In genomic region chr5:126519637-126520592, GRCh38 we compare ENCODE assay signal across 9 cellular contexts.
A peak's percentile ranks its signal among the peaks of the same experiment; 100 is the strongest.
DNase-seq lines count a peak whose midpoint lies in the region; ATAC-seq and TF ChIP-seq lines count a peak whose summit lies in the region.
"Had no signal": no experiment of that assay in that cellular context is flagged by ENCODE, and none has a peak within 500 bp of the region (broad histone marks: within the 10 kb centered on the region; RNA-seq: fewer than 3 reads in every experiment).

No MANE protein-coding gene starts in this region.

- H3K27ac ChIP-seq in AG04450 (ENCODE audit: low read depth, low read length): peak overlapping the region; percentile 39
- no peak overlapping the region for H3K27ac ChIP-seq in PC-3 (ENCODE audit: low read length)
- H3K27ac ChIP-seq in osteoblast (ENCODE audit: low read depth, low read length): no peak overlapping the region

- ATAC-seq in PC-3 (no peak), HG02884 (IDR thresholded peaks at IDR 0.05; ENCODE audit: unreplicated experiment) (no peak)

- POLR2A ChIA-PET in AG04450 (lab: Yijun Ruan, JAX) (interaction anchor here (0.6 kb wide), 2 partner anchors 27 to 219 kb away, joined by 4 to 6 read pairs; no protein-coding TSS in a partner anchor), PC-3 (lab: Charles Lee; ENCODE audit: unreplicated experiment) (no interaction called here)

- H2AFZ ChIP-seq in PC-3 (ENCODE audit: low read length): peak overlapping the region; percentile 28; the same call in 1 of the 2 replicates
- peak overlapping the region; percentile 78 for H2AFZ ChIP-seq in osteoblast (ENCODE audit: low read length)

- no peaks in the 10 kb centered on the region for H3K9me2 ChIP-seq in PC-3 (replicated peaks; ENCODE audit: low read length)

- H3K27me3 ChIP-seq in AG04450 (ENCODE audit: control insufficient read depth, insufficient read depth, low read length) (no peaks in the 10 kb centered on the region), PC-3 (ENCODE audit: low read length) (no peaks in the 10 kb centered on the region), osteoblast (ENCODE audit: insufficient read depth, low read length) (no peaks in the 10 kb centered on the region)

- no peaks in the 10 kb centered on the region for H3K4me1 ChIP-seq in PC-3 (ENCODE audit: insufficient read depth, low read length)
- peaks cover 25% of the 10 kb centered on the region for H3K4me1 ChIP-seq in osteoblast (ENCODE audit: insufficient read depth, low read length)

- no TSS peak for BruUV-seq in PC-3 (replicated peaks; lab: Mats Ljungman, UMichigan)

- H3K79me2 ChIP-seq in PC-3 (ENCODE audit: low read length) (no peaks in the 10 kb centered on the region), osteoblast (ENCODE audit: insufficient read depth, low read length) (no peaks in the 10 kb centered on the region)

- DNase-seq in AG04450 (ENCODE audit: low read depth, low spot score) (no peak), PC-3 (no peak), fibroblast of pulmonary artery (ENCODE audit: low read depth) (peak; percentile 46), osteoblast (ENCODE audit: insufficient read length, low spot score, missing footprints) (peak; percentile 36), GM20000 (ENCODE audit: low spot score) (no peak), AG08395 (ENCODE audit: low spot score) (no peak), SIG-M5 (lab: John Stamatoyannopoulos, UW) (no peak)
- DNase-seq: activated effector memory CD4-positive, alpha-beta T cell treated with Interleukin-2 at 50 U/mL for 16 hours had no signal

- intact Hi-C loops in PC-3 (cut with micrococcal nuclease): no loop called here

- H3K36me3 ChIP-seq in PC-3 (ENCODE audit: low read depth, low read length) (no peaks in the 10 kb centered on the region), osteoblast (ENCODE audit: insufficient read depth, low read length) (no peaks in the 10 kb centered on the region)

- H3K9ac ChIP-seq in PC-3 (ENCODE audit: low read length): no peak overlapping the region

- no peak overlapping the region for H3K4me2 ChIP-seq in PC-3 (ENCODE audit: low read length)
- H3K4me2 ChIP-seq in osteoblast (ENCODE audit: insufficient read depth, low read length): peak overlapping the region; percentile 41

- H3K9me3 ChIP-seq in AG04450 (ENCODE audit: control insufficient read depth, insufficient read depth, low read length): no peaks in the 10 kb centered on the region
- no peaks in the 10 kb centered on the region for H3K9me3 ChIP-seq in PC-3 (ENCODE audit: low read length)
- H3K9me3 ChIP-seq in osteoblast (ENCODE audit: low read depth, low read length): no peaks in the 10 kb centered on the region

- CTCF ChIA-PET in AG04450 (lab: Charles Lee): interaction anchor here (1.1 to 2.3 kb wide), 5 partner anchors 17 to 181 kb away, joined by 3 to 9 read pairs (median 5); no protein-coding TSS in a partner anchor
- CTCF ChIA-PET in PC-3 (lab: Charles Lee): no interaction called here

- TF ChIP-seq CTCF in AG04450 (IDR thresholded peaks at IDR 0.05; ENCODE audit: low read depth, low read length) (no peak), PC-3 (conservative IDR thresholded peaks at IDR 0.05; ENCODE audit: low read depth, low read length) (no peak), fibroblast of pulmonary artery (IDR thresholded peaks at IDR 0.05; ENCODE audit: low read length, missing control alignments) (no peak), osteoblast (IDR thresholded peaks at IDR 0.05; ENCODE audit: extremely low read depth, low read depth, low read length) (no peak), GM20000 (IDR thresholded peaks at IDR 0.05; ENCODE audit: extremely low read depth, missing control alignments) (no peak)

- no peaks in the 10 kb centered on the region for H4K20me1 ChIP-seq in PC-3 (ENCODE audit: low read length)
- no peaks in the 10 kb centered on the region for H4K20me1 ChIP-seq in osteoblast (ENCODE audit: insufficient read depth, low read length)

- H3K4me3 ChIP-seq in AG04450 (ENCODE audit: low read depth, low read length): no peak overlapping the region
- no peak overlapping the region for H3K4me3 ChIP-seq in PC-3 (ENCODE audit: low read length)
- H3K4me3 ChIP-seq in fibroblast of pulmonary artery (replicated peaks; ENCODE audit: low read depth, low read length): peak overlapping the region; percentile 1
- H3K4me3 ChIP-seq in osteoblast (ENCODE audit: insufficient read depth, low read length): no peak overlapping the region

- H3F3A ChIP-seq in PC-3 (ENCODE audit: low read length, unreplicated experiment): no peaks in the 10 kb centered on the region

Comparison
In these comparisons a context has a peak if more than half of its experiments do, and no peak if none do; other contexts are left out.
1. DNase-seq: peak in fibroblast of pulmonary artery (single experiment) and osteoblast (single experiment); none in AG04450 (single experiment), PC-3 (single experiment), GM20000 (single experiment), AG08395 (single experiment) and SIG-M5 (single experiment).